Comparison of ENCODE assay signal across 12 cellular contexts in genomic region chr15:74314897-74315438, GRCh38. TPM values are rescaled to one million over a fixed set of nuclear protein-coding genes. Genes with fewer than 3 reads are reported as not detected.
DNase-seq lines count a peak whose midpoint lies in the region; ATAC-seq and TF ChIP-seq lines count a peak whose summit lies in the region.
"Had no signal": no experiment of that assay in that cellular context is flagged by ENCODE, and none has a peak within 500 bp of the region (broad histone marks: within the 10 kb centered on the region; RNA-seq: fewer than 3 reads in every experiment).

No MANE protein-coding gene starts in this region.

- BruUV-seq in Calu3 (replicated peaks; lab: Mats Ljungman, UMichigan) = no TSS peak

- no peak for TF ChIP-seq CTCF in WTC11 (IDR thresholded peaks at IDR 0.05)
- TF ChIP-seq CTCF in brain (conservative IDR thresholded peaks at IDR 0.05) = no peak
- no peak for TF ChIP-seq CTCF in Calu3 (IDR thresholded peaks at IDR 0.05; ENCODE audit: unreplicated experiment)

- no peak for ATAC-seq in WTC11

- no peaks in the 10 kb centered on the region; the same call in none of the 2 replicates for H3K27me3 Mint-ChIP-seq in WTC11 (ENCODE audit: low read depth)
- H3K27me3 Mint-ChIP-seq in brain = no peaks in the 10 kb centered on the region
- H3K27me3 Mint-ChIP-seq in Calu3 (ENCODE audit: unreplicated experiment) = peaks cover 72% of the 10 kb centered on the region
- H3K27me3 Mint-ChIP-seq: activated B cell treated with CpG ODN at 0.5 μM for 24 hours had no signal

- no peak overlapping the region for H3K27ac Mint-ChIP-seq in WTC11
- H3K27ac Mint-ChIP-seq in brain = peak overlapping the region; percentile 71 to 100 (median 75)
- no peak overlapping the region for H3K27ac Mint-ChIP-seq in Calu3 (ENCODE audit: unreplicated experiment)
- H3K27ac Mint-ChIP-seq: activated B cell treated with CpG ODN at 0.5 μM for 24 hours had no signal

- intact Hi-C loops in Calu3 (cut with micrococcal nuclease; ENCODE audit: unreplicated experiment) = no loop called here

- DNase-seq in activated gamma-delta T cell treated with Interleukin-2 at 50 U/mL for 16 hours (peak; percentile 46), activated gamma-delta T cell (lab: John Stamatoyannopoulos, UW) (no peak), WTC11 (ENCODE audit: low spot score) (no peak), NCI-H82 treated with DMSO at 0.1 percent for 48 hours (lab: John Stamatoyannopoulos, UW; ENCODE audit: unreplicated experiment) (no peak), Calu3 (no peak), 8988T (no peak)
- DNase-seq in stimulated activated CD8-positive, alpha-beta memory T cell treated with anti-CD3 and anti-CD28 coated beads, Interleukin-4, amount 100 ng/mL, for 48 hours = peak; percentile 69
- DNase-seq: activated B cell treated with CpG ODN at 0.5 μM for 24 hours, Karpas-422 had no signal

- POLR2A ChIA-PET in WTC11 (lab: Charles Lee) = no interaction called here

- H3K9me3 Mint-ChIP-seq in WTC11 (no peaks in the 10 kb centered on the region), brain (no peaks in the 10 kb centered on the region), Calu3 (ENCODE audit: low read depth, unreplicated experiment) (no peaks in the 10 kb centered on the region)
- H3K9me3 Mint-ChIP-seq: activated B cell treated with CpG ODN at 0.5 μM for 24 hours had no signal

- H3K4me3 Mint-ChIP-seq in WTC11 = no peak overlapping the region
- H3K4me3 Mint-ChIP-seq in brain = no peak overlapping the region
- H3K4me3 Mint-ChIP-seq in Calu3 (ENCODE audit: low read depth, unreplicated experiment) = no peak overlapping the region
- H3K4me3 Mint-ChIP-seq: activated B cell treated with CpG ODN at 0.5 μM for 24 hours had no signal

- CTCF ChIA-PET in WTC11 (lab: Charles Lee) = interaction anchor here (0.8 to 2.7 kb wide), 12 partner anchors 10 to 342 kb away, joined by 3 to 12 read pairs (median 6); partner anchors contain the start of gene STRA6
- CTCF ChIA-PET in Calu3 (lab: Charles Lee) = interaction anchor here (0.6 kb wide), 1 partner anchor 1975 kb away, joined by 3 read pairs; no protein-coding TSS in a partner anchor

- peaks cover 60% of the 10 kb centered on the region for H3K4me1 Mint-ChIP-seq in WTC11
- peaks cover 98% of the 10 kb centered on the region for H3K4me1 Mint-ChIP-seq in brain
- peaks cover 9% of the 10 kb centered on the region for H3K4me1 Mint-ChIP-seq in Calu3 (ENCODE audit: low read depth, unreplicated experiment)

- no peaks in the 10 kb centered on the region for H3K36me3 Mint-ChIP-seq in WTC11
- H3K36me3 Mint-ChIP-seq in brain = no peaks in the 10 kb centered on the region
- H3K36me3 Mint-ChIP-seq in Calu3 (ENCODE audit: insufficient read depth, unreplicated experiment) = no peaks in the 10 kb centered on the region

TF ChIP-seq in WTC11, 78 proteins besides CTCF, POLR2A, EP300 and RAD21:
- TF ChIP-seq SOX15 (CRISPR knock-in tag; IDR thresholded peaks at IDR 0.05) (no peak), ZBTB43 (CRISPR knock-in tag; IDR thresholded peaks at IDR 0.05) (no peak), ETV6 (CRISPR knock-in tag; IDR thresholded peaks at IDR 0.05) (0 out of 2 replicates have a peak, but pooled peaks have one; percentile 34), TP53 (CRISPR knock-in tag; IDR thresholded peaks at IDR 0.05) (no peak), SMAD3 (CRISPR knock-in tag; IDR thresholded peaks at IDR 0.05; ENCODE audit: borderline replicate concordance) (no peak), MXD4 (CRISPR knock-in tag; IDR thresholded peaks at IDR 0.05; ENCODE audit: borderline replicate concordance) (no peak)
- TF ChIP-seq, protein P1, sequence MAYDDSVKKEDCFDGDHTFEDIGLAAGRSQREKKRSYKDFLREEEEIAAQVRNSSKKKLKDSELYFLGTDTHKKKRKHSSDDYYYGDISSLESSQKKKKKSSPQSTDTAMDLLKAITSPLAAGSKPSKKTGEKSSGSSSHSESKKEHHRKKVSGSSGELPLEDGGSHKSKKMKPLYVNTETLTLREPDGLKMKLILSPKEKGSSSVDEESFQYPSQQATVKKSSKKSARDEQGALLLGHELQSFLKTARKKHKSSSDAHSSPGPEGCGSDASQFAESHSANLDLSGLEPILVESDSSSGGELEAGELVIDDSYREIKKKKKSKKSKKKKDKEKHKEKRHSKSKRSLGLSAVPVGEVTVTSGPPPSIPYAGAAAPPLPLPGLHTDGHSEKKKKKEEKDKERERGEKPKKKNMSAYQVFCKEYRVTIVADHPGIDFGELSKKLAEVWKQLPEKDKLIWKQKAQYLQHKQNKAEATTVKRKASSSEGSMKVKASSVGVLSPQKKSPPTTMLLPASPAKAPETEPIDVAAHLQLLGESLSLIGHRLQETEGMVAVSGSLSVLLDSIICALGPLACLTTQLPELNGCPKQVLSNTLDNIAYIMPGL (CRISPR knock-in tag; IDR thresholded peaks at IDR 0.05) = no peak
- TF ChIP-seq, protein P2, sequence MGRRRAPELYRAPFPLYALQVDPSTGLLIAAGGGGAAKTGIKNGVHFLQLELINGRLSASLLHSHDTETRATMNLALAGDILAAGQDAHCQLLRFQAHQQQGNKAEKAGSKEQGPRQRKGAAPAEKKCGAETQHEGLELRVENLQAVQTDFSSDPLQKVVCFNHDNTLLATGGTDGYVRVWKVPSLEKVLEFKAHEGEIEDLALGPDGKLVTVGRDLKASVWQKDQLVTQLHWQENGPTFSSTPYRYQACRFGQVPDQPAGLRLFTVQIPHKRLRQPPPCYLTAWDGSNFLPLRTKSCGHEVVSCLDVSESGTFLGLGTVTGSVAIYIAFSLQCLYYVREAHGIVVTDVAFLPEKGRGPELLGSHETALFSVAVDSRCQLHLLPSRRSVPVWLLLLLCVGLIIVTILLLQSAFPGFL (CRISPR knock-in tag; IDR thresholded peaks at IDR 0.05; ENCODE audit: borderline replicate concordance) = no peak
TF ChIP-seq in WTC11: peak in this region for 1.

RNA-seq across cellular contexts. Expression of gene CYP11A1, which starts 52.5 kb away (rescaled TPM):
- total RNA-seq in WTC11 (2021) (3.4 to 4.1 TPM (median 3.8 TPM) in 3 replicates), Calu3 (2022) (not detected in 2 replicates)
- 1.1 TPM for polyA plus RNA-seq in brain (ENCODE audit: insufficient read depth, low read depth, low replicate concordance)
- total RNA-seq: activated B cell treated with CpG ODN at 0.5 μM for 24 hours, glomerular endothelial cell, thoracic aorta had no signal

Comparison
In these comparisons a context has a peak if more than half of its experiments do, and no peak if none do; other contexts are left out.
1. DNase-seq: peak in activated gamma-delta T cell treated with Interleukin-2 at 50 U/mL for 16 hours (single experiment) and stimulated activated CD8-positive, alpha-beta memory T cell treated with anti-CD3 and anti-CD28 coated beads, Interleukin-4, amount 100 ng/mL, for 48 hours (single experiment); none in activated gamma-delta T cell (single experiment), WTC11 (single experiment), NCI-H82 treated with DMSO at 0.1 percent for 48 hours (single experiment), Calu3 (single experiment) and 8988T (single experiment).
2. H3K27ac Mint-ChIP-seq: peak in brain (5 of 5); none in WTC11 (single experiment) and Calu3 (single experiment).